16 cellular contexts compared by ENCODE assay signal in the genomic region with DNA sequence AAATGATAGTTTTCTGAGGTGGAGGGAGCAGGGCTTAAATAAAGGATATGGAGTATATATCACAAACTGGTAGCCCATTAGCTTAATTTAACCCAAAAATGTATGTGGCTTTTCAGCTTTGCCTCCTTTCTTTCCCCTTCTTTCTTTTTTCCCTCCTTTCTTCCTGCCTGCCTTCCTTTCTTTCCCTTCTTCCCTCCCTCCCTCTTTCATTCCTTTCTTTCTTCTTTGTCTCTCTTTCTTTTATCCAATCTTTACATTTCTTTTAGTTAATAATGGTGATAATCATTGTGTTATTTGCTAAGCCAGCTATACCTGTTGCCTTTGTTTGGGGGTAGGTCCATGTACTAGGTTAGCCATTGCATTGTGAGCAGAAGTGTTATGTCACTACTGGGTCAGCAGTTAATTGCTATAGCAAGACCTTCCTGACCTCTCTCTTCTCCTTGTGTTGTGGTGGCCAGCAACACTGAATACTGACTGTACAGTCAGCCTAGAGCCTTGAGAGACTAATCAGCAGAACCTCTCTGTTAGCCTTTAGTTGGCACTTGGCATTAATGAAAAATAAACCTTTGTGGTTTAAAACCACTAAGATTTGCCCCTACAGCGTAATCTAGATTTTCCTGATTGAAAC. TPM values are rescaled to one million over a fixed set of nuclear protein-coding genes. Genes with fewer than 3 reads are reported as not detected.
DNase-seq lines count a peak whose midpoint lies in the region; ATAC-seq and TF ChIP-seq lines count a peak whose summit lies in the region.
"Had no signal": no experiment of that assay in that cellular context is flagged by ENCODE, and none has a peak within 500 bp of the region (broad histone marks: within the 10 kb centered on the region; RNA-seq: fewer than 3 reads in every experiment).

No MANE protein-coding gene starts in this region.

- DNase-seq in ELR (ENCODE audit: low read depth) (peak; percentile 25), RPMI7951 (ENCODE audit: low read depth) (peak; percentile 29), fibroblast of the aortic adventitia (ENCODE audit: low read depth) (peak; percentile 11), memory B cell (ENCODE audit: low spot score in 2 of 2) (no peak), nephron progenitor cell (no peak), H4 (ENCODE audit: low spot score) (no peak)
- DNase-seq: activated CD4-positive, alpha-beta T cell treated with anti-CD3 and anti-CD28 coated beads, Interleukin-2, amount 50 U/mL, for 4 hours; activated naive CD8-positive, alpha-beta T cell treated with anti-CD3 and anti-CD28 coated beads for 36 hours; activated T-cell treated with anti-CD3 and anti-CD28 coated beads, Interleukin-2, amount 50 U/mL, for 1 hour; gastrocnemius medialis; H9; NCI-H1694 treated with DMSO at 0.1 percent for 48 hours; NCI-H510A; stimulated activated CD4-positive, alpha-beta T cell treated with anti-CD3 and anti-CD28 coated beads, Interleukin-1b, Interleukin-23, amount 100 ng/mL, for 48 hours had no signal

- peak overlapping the region; percentile 40 for H3K27ac Mint-ChIP-seq in memory B cell
- H3K27ac Mint-ChIP-seq in nephron progenitor cell = no peak overlapping the region
- H3K27ac Mint-ChIP-seq: activated naive CD8-positive, alpha-beta T cell treated with anti-CD3 and anti-CD28 coated beads for 36 hours had no signal

- TF ChIP-seq CTCF in fibroblast of the aortic adventitia (IDR thresholded peaks at IDR 0.05; ENCODE audit: insufficient read depth, low read length) (no peak), nephron progenitor cell (IDR thresholded peaks at IDR 0.05) (no peak)

- no peak overlapping the region for H3K4me3 Mint-ChIP-seq in memory B cell
- H3K4me3 Mint-ChIP-seq in nephron progenitor cell = no peak overlapping the region
- H3K4me3 Mint-ChIP-seq: activated naive CD8-positive, alpha-beta T cell treated with anti-CD3 and anti-CD28 coated beads for 36 hours; H9 had no signal

- H3K4me1 Mint-ChIP-seq in memory B cell (peaks cover 11% of the 10 kb centered on the region), nephron progenitor cell (peaks cover 11% of the 10 kb centered on the region)

- ATAC-seq in memory B cell (ENCODE audit: low read depth) = no peak
- ATAC-seq in GM19035 (IDR thresholded peaks at IDR 0.05; ENCODE audit: unreplicated experiment) = no peak
- no peak for ATAC-seq in GM21390 (IDR thresholded peaks at IDR 0.05; ENCODE audit: unreplicated experiment)
- ATAC-seq: gastrocnemius medialis had no signal

- no peaks in the 10 kb centered on the region for H3K9me3 Mint-ChIP-seq in memory B cell
- no peaks in the 10 kb centered on the region for H3K9me3 Mint-ChIP-seq in nephron progenitor cell
- H3K9me3 Mint-ChIP-seq: activated naive CD8-positive, alpha-beta T cell treated with anti-CD3 and anti-CD28 coated beads for 36 hours; H9 had no signal

- H3K27me3 Mint-ChIP-seq in memory B cell (no peaks in the 10 kb centered on the region), nephron progenitor cell (ENCODE audit: low read depth, poor library complexity) (no peaks in the 10 kb centered on the region)
- H3K27me3 Mint-ChIP-seq: activated naive CD8-positive, alpha-beta T cell treated with anti-CD3 and anti-CD28 coated beads for 36 hours had no signal

- peaks cover 32% of the 10 kb centered on the region for H3K36me3 Mint-ChIP-seq in memory B cell
- H3K36me3 Mint-ChIP-seq in nephron progenitor cell (ENCODE audit: low read depth) = peaks cover 55% of the 10 kb centered on the region

- H3K4me3 ChIP-seq in fibroblast of the aortic adventitia (ENCODE audit: low read depth, low read length) = no peak overlapping the region
- H3K4me3 ChIP-seq: gastrocnemius medialis had no signal

RNA-seq across cellular contexts. Expression of a gene that starts 5.1 kb away (rescaled TPM):
- total RNA-seq in RPMI7951 (2014; rRNA removed; shearing (Covaris generic)) = 19.8 and 21.1 TPM in 2 replicates
- total RNA-seq in fibroblast of the aortic adventitia (ENCODE audit: low replicate concordance) = 6.5 and 25.0 TPM in 2 replicates
- 5.8 and 7.1 TPM in 2 replicates for total RNA-seq in H4 (2014; rRNA removed; shearing (Covaris generic))

Comparison
In these comparisons a context has a peak if more than half of its experiments do, and no peak if none do; other contexts are left out.
1. DNase-seq: peak in ELR (single experiment), RPMI7951 (single experiment) and fibroblast of the aortic adventitia (single experiment); none in memory B cell (0 of 2), nephron progenitor cell (single experiment) and H4 (single experiment).